In genomic region chr1:193769609-193770008, GRCh38 we compare ENCODE assay signal across 14 cellular contexts.
DNase-seq lines count a peak whose midpoint lies in the region; ATAC-seq and TF ChIP-seq lines count a peak whose summit lies in the region.
"Had no signal": no experiment of that assay in that cellular context is flagged by ENCODE, and none has a peak within 500 bp of the region (broad histone marks: within the 10 kb centered on the region; RNA-seq: fewer than 3 reads in every experiment).

No MANE protein-coding gene starts in this region.

- no peak for ATAC-seq in IMR-90 (ENCODE audit: low read depth)
- no peak for ATAC-seq in GM19328 (IDR thresholded peaks at IDR 0.05; ENCODE audit: unreplicated experiment)
- ATAC-seq: HCT116, Panc1, SK-N-SH treated with all-trans-retinoic acid at 6 μM for 48 hours had no signal

- DNase-seq in NCI-H1436 (lab: John Stamatoyannopoulos, UW) (peak; percentile 26), NCI-H1436 treated with DMSO at 0.1 percent for 48 hours (lab: John Stamatoyannopoulos, UW) (no peak), IMR-90 (no peak), NCI-H82 treated with DMSO at 0.1 percent for 48 hours (lab: John Stamatoyannopoulos, UW; ENCODE audit: unreplicated experiment) (peak; percentile 19), fibroblast of peridontal ligament (ENCODE audit: extremely low read depth) (peak; percentile 63), COLO668 (lab: John Stamatoyannopoulos, UW; ENCODE audit: unreplicated experiment) (no peak)
- DNase-seq: DND-41; Karpas-422; NK-92 treated with Interleukin-12 subunit alpha and Interleukin-12 subunit beta, amount 100 ng/mL, for 24 hours; SIG-M5 had no signal

- H4K20me1 ChIP-seq in IMR-90 (ENCODE audit: insufficient read depth, low read length) = no peaks in the 10 kb centered on the region

- in situ Hi-C loops in IMR-90 (cut with MboI; ENCODE audit: low sequenced_read_pairs) = no loop called here

- H3K14ac ChIP-seq in IMR-90 (replicated peaks; ENCODE audit: low read depth, low read length) = no peak overlapping the region

- dilution Hi-C loops in IMR-90 (cut with HindIII; ENCODE audit: low sequenced_read_pairs, unreplicated experiment) = no loop called here

- no peak overlapping the region for H3K4ac ChIP-seq in IMR-90 (ENCODE audit: low read depth, low read length)

- TF ChIP-seq POLR2A in IMR-90 (IDR thresholded peaks at IDR 0.05; ENCODE audit: low read depth, low read length) = no peak

- no peak overlapping the region for H3K9ac ChIP-seq in IMR-90 (ENCODE audit: low read depth, low read length)

- no peaks in the 10 kb centered on the region for H3K4me1 ChIP-seq in IMR-90 (ENCODE audit: control insufficient read depth, insufficient read depth, low read length)

- CTCF ChIA-PET in IMR-90 (lab: Yijun Ruan, JAX) = interaction anchor here (1.0 kb wide), 1 partner anchor 11 kb away, joined by 3 read pairs; no protein-coding TSS in a partner anchor

- H4K5ac ChIP-seq in IMR-90 (ENCODE audit: low read depth, low read length) = no peak overlapping the region

- H3K56ac ChIP-seq in IMR-90 (ENCODE audit: extremely low read depth, insufficient read depth, low read length) = no peak overlapping the region

- no peak overlapping the region for H2BK20ac ChIP-seq in IMR-90 (ENCODE audit: low read depth, low read length)

- H3K27me3 ChIP-seq in IMR-90 (ENCODE audit: control insufficient read depth, insufficient read depth, low read length) = no peaks in the 10 kb centered on the region

- POLR2A ChIA-PET in IMR-90 (lab: Charles Lee; ENCODE audit: unreplicated experiment) = no interaction called here

- H2BK120ac ChIP-seq in IMR-90 (ENCODE audit: low read depth, low read length) = no peak overlapping the region

- intact Hi-C loops in IMR-90 (cut with micrococcal nuclease) = no loop called here

- no peak for TF ChIP-seq RAD21 in IMR-90 (IDR thresholded peaks at IDR 0.05; ENCODE audit: low read length)

- no peaks in the 10 kb centered on the region for H3K36me3 ChIP-seq in IMR-90 (ENCODE audit: control insufficient read depth, insufficient read depth, low read length)

- H2BK15ac ChIP-seq in IMR-90 (ENCODE audit: low read depth, low read length) = no peak overlapping the region

- no peak overlapping the region for H2BK5ac ChIP-seq in IMR-90 (ENCODE audit: low read depth, low read length, poor library complexity, severe bottlenecking)

- no peaks in the 10 kb centered on the region for H3K79me1 ChIP-seq in IMR-90 (ENCODE audit: low read depth in 1 of 2, low read length in 2 of 2)

- no TSS peak for BruUV-seq in IMR-90 (replicated peaks; lab: Mats Ljungman, UMichigan)

- no peak overlapping the region for H2AFZ ChIP-seq in IMR-90 (replicated peaks; ENCODE audit: low read length, poor library complexity)

- H4K8ac ChIP-seq in IMR-90 (ENCODE audit: low read depth in 2 of 2, low read length in 2 of 2) = no peak overlapping the region

- H4K91ac ChIP-seq in IMR-90 (ENCODE audit: insufficient read depth, low read depth, low read length) = no peak overlapping the region

- no peak overlapping the region for H3K23ac ChIP-seq in IMR-90 (ENCODE audit: low read depth, low read length)

- H2AK5ac ChIP-seq in IMR-90 (ENCODE audit: low read depth, low read length) = no peak overlapping the region

- H3K9me3 ChIP-seq in IMR-90 (ENCODE audit: control insufficient read depth, insufficient read depth, low read length) = no peaks in the 10 kb centered on the region

- H3K9me1 ChIP-seq in IMR-90 (ENCODE audit: insufficient read depth, low read length) = no peaks in the 10 kb centered on the region; the same call in 1 of the 2 replicates

- no peak for TF ChIP-seq CTCF in IMR-90 (conservative IDR thresholded peaks at IDR 0.05; ENCODE audit: low read depth, low read length)

- no peak overlapping the region for H2AK9ac ChIP-seq in IMR-90 (replicated peaks; ENCODE audit: low read depth, low read length, poor library complexity)

- WGBS in IMR-90 (ENCODE audit: extremely low coverage in 2 of 2, insufficient read length in 1 of 2), 2 experiments = no CpG with 5 or more reads among the region's 2 CpGs

- no peak overlapping the region for H3K18ac ChIP-seq in IMR-90 (ENCODE audit: low read depth, low read length)

- H3K4me3 ChIP-seq in IMR-90 (ENCODE audit: insufficient read depth, low read depth, low read length) = no peak overlapping the region

- H3K4me2 ChIP-seq in IMR-90 (ENCODE audit: low read depth, low read length) = no peak overlapping the region

- H3K27ac ChIP-seq in IMR-90 (ENCODE audit: insufficient read depth, low read length) = no peak overlapping the region

TF ChIP-seq in IMR-90, 13 proteins besides CTCF, POLR2A, EP300 and RAD21:
- no peak for TF ChIP-seq MAZ (IDR thresholded peaks at IDR 0.05; ENCODE audit: borderline replicate concordance, low read depth, low read length)
- TF ChIP-seq BHLHE40 (IDR thresholded peaks at IDR 0.05; ENCODE audit: low read depth, low read length) = no peak
- no peak for TF ChIP-seq NFE2L2 (IDR thresholded peaks at IDR 0.05; ENCODE audit: low read depth, low read length)
- no peak for TF ChIP-seq RFX5 (IDR thresholded peaks at IDR 0.05; ENCODE audit: low read depth, low read length)
- no peak for TF ChIP-seq FOS (IDR thresholded peaks at IDR 0.05; ENCODE audit: low read depth, low read length)
- TF ChIP-seq CHD1 (IDR thresholded peaks at IDR 0.05; ENCODE audit: low read depth, low read length) = no peak
- TF ChIP-seq USF2 (IDR thresholded peaks at IDR 0.05; ENCODE audit: low read depth, low read length) = no peak
- no peak for TF ChIP-seq CEBPB (IDR thresholded peaks at IDR 0.05; ENCODE audit: low read depth, low read length)
- peak; percentile 88 for TF ChIP-seq MAFK (IDR thresholded peaks at IDR 0.05; ENCODE audit: low read depth, low read length)

Comparison
In these comparisons a context has a peak if more than half of its experiments do, and no peak if none do; other contexts are left out.
1. DNase-seq: peak in NCI-H1436 (single experiment), NCI-H82 treated with DMSO at 0.1 percent for 48 hours (single experiment) and fibroblast of peridontal ligament (single experiment); none in NCI-H1436 treated with DMSO at 0.1 percent for 48 hours (single experiment), IMR-90 (single experiment) and COLO668 (single experiment).